13 cellular contexts compared by ENCODE assay signal in genomic region chr7:87473192-87473591, GRCh38. TPM values are rescaled to one million over a fixed set of nuclear protein-coding genes. Genes with fewer than 3 reads are reported as not detected.
"Had no signal": no experiment of that assay in that cellular context is flagged by ENCODE, and none has a peak within 500 bp of the region (broad histone marks: within the 10 kb centered on the region; RNA-seq: fewer than 3 reads in every experiment).

No MANE protein-coding gene starts in this region.

- H3K27me3 ChIP-seq: tibial nerve, vagina had no signal

- H3K4me3 ChIP-seq: breast epithelium, dorsolateral prefrontal cortex, skin epidermis, tibial nerve, vagina had no signal

- H3K36me3 Mint-ChIP-seq: immature natural killer cell had no signal

- DNase-seq: activated CD4-positive, alpha-beta memory T cell treated with anti-CD3 and anti-CD28 coated beads, Interleukin-2, amount 10 ng/mL, durations not matched to agents 7 days and 5 days; activated T-cell treated with anti-CD3 and anti-CD28 coated beads, Interleukin-2, amount 50 U/mL, for 72 hours; aorta; dorsolateral prefrontal cortex; immature natural killer cell; mesendoderm; stimulated activated CD4-positive, alpha-beta T cell treated with anti-CD3 and anti-CD28 coated beads, Interleukin-4, amount 100 ng/mL, for 4 hours had no signal

- H3K27ac Mint-ChIP-seq: activated CD4-positive, alpha-beta memory T cell treated with anti-CD3 and anti-CD28 coated beads, Interleukin-2, amount 10 ng/mL, durations not matched to agents 7 days and 5 days; activated T-cell treated with anti-CD3 and anti-CD28 coated beads, Interleukin-2, amount 50 U/mL, for 72 hours; immature natural killer cell; T-helper 2 cell treated with Interferon-gamma antibody and Interleukin-4, amounts not matched to agents 5 μg/mL and 100 μg/mL, for 36 hours had no signal

- H3K9me3 ChIP-seq: breast epithelium, tibial nerve, vagina had no signal

- H3K9me3 Mint-ChIP-seq: activated CD4-positive, alpha-beta memory T cell treated with anti-CD3 and anti-CD28 coated beads, Interleukin-2, amount 10 ng/mL, durations not matched to agents 7 days and 5 days; activated T-cell treated with anti-CD3 and anti-CD28 coated beads, Interleukin-2, amount 50 U/mL, for 72 hours; T-helper 2 cell treated with Interferon-gamma antibody and Interleukin-4, amounts not matched to agents 5 μg/mL and 100 μg/mL, for 36 hours had no signal

- H3K36me3 ChIP-seq: breast epithelium, tibial nerve, vagina had no signal

- ATAC-seq: activated T-cell treated with anti-CD3 and anti-CD28 coated beads, Interleukin-2, amount 50 U/mL, for 72 hours had no signal

- H3K4me1 ChIP-seq: breast epithelium had no signal

- H3K4me3 Mint-ChIP-seq: activated CD4-positive, alpha-beta memory T cell treated with anti-CD3 and anti-CD28 coated beads, Interleukin-2, amount 10 ng/mL, durations not matched to agents 7 days and 5 days; activated T-cell treated with anti-CD3 and anti-CD28 coated beads, Interleukin-2, amount 50 U/mL, for 72 hours; immature natural killer cell; T-helper 2 cell treated with Interferon-gamma antibody and Interleukin-4, amounts not matched to agents 5 μg/mL and 100 μg/mL, for 36 hours had no signal

RNA-seq across cellular contexts. Expression of gene ABCB4, which starts 2.3 kb away (rescaled TPM):
- total RNA-seq: activated CD4-positive, alpha-beta memory T cell treated with anti-CD3 and anti-CD28 coated beads, Interleukin-2, amount 10 ng/mL, durations not matched to agents 7 days and 5 days; osteocyte had no signal
